In genomic region chr22:31626427-31627150, GRCh38 we compare ENCODE assay signal across 9 cellular contexts. TPM values are rescaled to one million over a fixed set of nuclear protein-coding genes. Genes with fewer than 3 reads are reported as not detected.
DNase-seq lines count a peak whose midpoint lies in the region; ATAC-seq, FAIRE-seq and TF ChIP-seq lines count a peak whose summit lies in the region.
"Had no signal": no experiment of that assay in that cellular context is flagged by ENCODE, and none has a peak within 500 bp of the region (broad histone marks: within the 10 kb centered on the region; RNA-seq: fewer than 3 reads in every experiment).

No MANE protein-coding gene starts in this region.

- RAD21 ChIA-PET in GM12878 (lab: Charles Lee; ENCODE audit: unreplicated experiment) = no interaction called here

- H2AFZ ChIP-seq in mammary epithelial cell (ENCODE audit: low read depth, low read length) (no peak overlapping the region), GM12878 (ENCODE audit: control insufficient read depth, low read depth, low read length) (no peak overlapping the region)

- H3K9ac ChIP-seq in mammary epithelial cell (ENCODE audit: insufficient read depth, low read length) (no peak overlapping the region), GM12878 (ENCODE audit: control insufficient read depth, insufficient read depth, low read length) (no peak overlapping the region)

- intact Hi-C loops in breast epithelium (cut with DNase I; ENCODE audit: low total_unique reads) (no loop called here), mammary epithelial cell (cut with micrococcal nuclease) (no loop called here), GM12878 (cut with micrococcal nuclease; ENCODE audit: unreplicated experiment) (no loop called here)

- TF ChIP-seq CTCF in breast epithelium (IDR thresholded peaks at IDR 0.05) (no peak), mammary epithelial cell (conservative IDR thresholded peaks at IDR 0.05 in 1 of 2, IDR thresholded peaks at IDR 0.05 in 1 of 2; ENCODE audit: extremely low read depth in 1 of 2, insufficient read depth in 1 of 2, low read depth in 1 of 2, low read length in 2 of 2) (no peak), GM12878 (IDR thresholded peaks at IDR 0.05 in 2 of 3, conservative IDR thresholded peaks at IDR 0.05 in 1 of 3; ENCODE audit: control insufficient read depth in 2 of 3, extremely low read depth in 1 of 3, insufficient read depth in 1 of 3, low read depth in 3 of 3, low read length in 3 of 3) (no peak), type B pancreatic cell (conservative IDR thresholded peaks at IDR 0.05) (no peak)

- H3K4me1 Mint-ChIP-seq in memory B cell (peaks cover 39% of the 10 kb centered on the region), type B pancreatic cell (ENCODE audit: unreplicated experiment) (peaks cover 33% of the 10 kb centered on the region)

- DNase-seq in breast epithelium (ENCODE audit: low spot score in 2 of 2) = no peak
- DNase-seq in mammary epithelial cell = no peak
- DNase-seq in GM12878 (ENCODE audit: low read depth, low spot score) = no peak
- no peak for DNase-seq in memory B cell (ENCODE audit: low spot score in 2 of 2)
- no peak for DNase-seq in type B pancreatic cell (ENCODE audit: extremely low spot score, unreplicated experiment)
- DNase-seq in iPS-NIHi11 (ENCODE audit: low spot score) = no peak
- DNase-seq: SIG-M5 had no signal

- dilution Hi-C loops in mammary epithelial cell (cut with HindIII; ENCODE audit: low sequenced_read_pairs) = no loop called here

- no peaks in the 10 kb centered on the region for H3K36me3 ChIP-seq in breast epithelium
- H3K36me3 ChIP-seq in mammary epithelial cell (ENCODE audit: insufficient read depth, low read length) = peaks cover 7% of the 10 kb centered on the region
- H3K36me3 ChIP-seq in GM12878 (ENCODE audit: control insufficient read depth in 2 of 2, insufficient read depth in 2 of 2, low read length in 1 of 2) = peaks cover 15 to 58% of the 10 kb centered on the region in 2 experiments

- peaks cover 8 to 12% of the 10 kb centered on the region in 2 donors for H3K4me1 ChIP-seq in breast epithelium
- peaks cover 24% of the 10 kb centered on the region for H3K4me1 ChIP-seq in mammary epithelial cell (ENCODE audit: insufficient read depth, low read length)
- peaks cover 13% of the 10 kb centered on the region for H3K4me1 ChIP-seq in GM12878 (ENCODE audit: control insufficient read depth, insufficient read depth, low read length)

- in situ Hi-C loops in mammary epithelial cell (cut with MboI; ENCODE audit: low sequenced_read_pairs in 2 of 2) (no loop called here), GM12878 (cut with MboI) (no loop called here)

- H3K27me3 ChIP-seq in breast epithelium (no peaks in the 10 kb centered on the region), mammary epithelial cell (ENCODE audit: insufficient read depth, low read length) (no peaks in the 10 kb centered on the region), GM12878 (replicated peaks in 1 of 2; ENCODE audit: control insufficient read depth in 2 of 2, insufficient read depth in 2 of 2, low read length in 1 of 2) (no peaks in the 10 kb centered on the region)

- H3K4me3 Mint-ChIP-seq in memory B cell (no peak overlapping the region), type B pancreatic cell (peak overlapping the region; percentile 11)

- H3K36me3 Mint-ChIP-seq in memory B cell (peaks cover 2% of the 10 kb centered on the region), type B pancreatic cell (no peaks in the 10 kb centered on the region)

- no peak overlapping the region for H3K4me2 ChIP-seq in mammary epithelial cell (ENCODE audit: insufficient read depth, low read depth, low read length)
- H3K4me2 ChIP-seq in GM12878 (ENCODE audit: control insufficient read depth, insufficient read depth) = no peak overlapping the region

- POLR2A ChIA-PET in GM12878 (lab: Charles Lee) = no interaction called here

- peak overlapping the region; percentile 57 to 94 for H3K27ac ChIP-seq in breast epithelium
- no peak overlapping the region for H3K27ac ChIP-seq in mammary epithelial cell (ENCODE audit: insufficient read depth, low read depth, low read length)
- H3K27ac ChIP-seq in GM12878 (ENCODE audit: control insufficient read depth, insufficient read depth) = no peak overlapping the region

- no peak for ATAC-seq in GM12878
- ATAC-seq in memory B cell (ENCODE audit: low read depth) = no peak
- ATAC-seq in HG02938 (IDR thresholded peaks at IDR 0.05; ENCODE audit: unreplicated experiment) = no peak
- ATAC-seq in GM19397 (IDR thresholded peaks at IDR 0.05; ENCODE audit: unreplicated experiment) = no peak

- peak overlapping the region in 1 of 3 donors; percentile 52 for H3K4me3 ChIP-seq in breast epithelium
- no peak overlapping the region for H3K4me3 ChIP-seq in mammary epithelial cell (replicated peaks in 1 of 3; ENCODE audit: insufficient read depth in 1 of 3, low read depth in 2 of 3, low read length in 3 of 3)
- H3K4me3 ChIP-seq in GM12878 = no peak overlapping the region

- BruUV-seq in mammary epithelial cell (replicated peaks; lab: Mats Ljungman, UMichigan) (no TSS peak), GM12878 (replicated peaks; lab: Mats Ljungman, UMichigan) (no TSS peak)

- SMC1A ChIA-PET in GM12878 (lab: Charles Lee; ENCODE audit: uncharacterized antibody, unreplicated experiment) = no interaction called here

- H3K9me3 Mint-ChIP-seq in memory B cell (no peaks in the 10 kb centered on the region), type B pancreatic cell (no peaks in the 10 kb centered on the region)

- no peak for FAIRE-seq in GM12878 (lab: Jason Lieb, UNC)

- no peak for TF ChIP-seq EP300 in GM12878 (IDR thresholded peaks at IDR 0.05; ENCODE audit: borderline replicate concordance in 1 of 2, control insufficient read depth in 1 of 2, low read depth in 2 of 2, low read length in 2 of 2)

- H3K27ac Mint-ChIP-seq in memory B cell (peak overlapping the region; percentile 78), type B pancreatic cell (peak overlapping the region; percentile 58)

- TF ChIP-seq POLR2A in breast epithelium (IDR thresholded peaks at IDR 0.05) = no peak
- TF ChIP-seq POLR2A in GM12878 (IDR thresholded peaks at IDR 0.05; ENCODE audit: low read depth, low read length) = no peak

- CTCF ChIA-PET in mammary epithelial cell (lab: Charles Lee; ENCODE audit: low non-redundant PET) (interaction anchor here (0.5 kb wide), 1 partner anchor 343 kb away, joined by 3 read pairs; no protein-coding TSS in a partner anchor), GM12878 (lab: Yijun Ruan, JAX) (no interaction called here)

- TF ChIP-seq RAD21 in GM12878 (IDR thresholded peaks at IDR 0.05; ENCODE audit: insufficient read depth, low read depth, low read length) = no peak

- 78% methylated on average over 14 of the region's 15 CpGs for WGBS in mammary epithelial cell (ENCODE audit: low coverage, missing lambda C conversion rate)
- WGBS in GM12878 (ENCODE audit: insufficient coverage, insufficient replicate concordance, low lambda C conversion rate, missing lambda C conversion rate) = 83% methylated on average over 15 of the region's 15 CpGs

- H3K9me3 ChIP-seq in breast epithelium = no peaks in the 10 kb centered on the region
- H3K9me3 ChIP-seq in mammary epithelial cell (replicated peaks; ENCODE audit: insufficient read depth, low read length) = no peaks in the 10 kb centered on the region
- H3K9me3 ChIP-seq in GM12878 (replicated peaks; ENCODE audit: control insufficient read depth, insufficient read depth, low read length) = no peaks in the 10 kb centered on the region

- H4K20me1 ChIP-seq in mammary epithelial cell (ENCODE audit: insufficient read depth, low read length) (peaks cover 3% of the 10 kb centered on the region), GM12878 (ENCODE audit: control insufficient read depth, insufficient read depth) (peaks cover 19% of the 10 kb centered on the region)

- H3K79me2 ChIP-seq in mammary epithelial cell (ENCODE audit: insufficient read depth, low read length) (peaks cover 100% of the 10 kb centered on the region), GM12878 (ENCODE audit: control insufficient read depth, insufficient read depth, low read length) (peaks cover 64% of the 10 kb centered on the region)

- H3K27me3 Mint-ChIP-seq in memory B cell (no peaks in the 10 kb centered on the region), type B pancreatic cell (no peaks in the 10 kb centered on the region)

TF ChIP-seq in GM12878, 131 proteins besides CTCF, POLR2A, EP300 and RAD21:
- TF ChIP-seq PAX5 (IDR thresholded peaks at IDR 0.05; ENCODE audit: borderline replicate concordance, low read depth, low read length) = peak; percentile 58; the same call in 1 of the 2 replicates
- no peak for TF ChIP-seq BRCA1 (IDR thresholded peaks at IDR 0.05; ENCODE audit: low read depth, low read length)
TF ChIP-seq in GM12878: peak in this region for 1.

RNA-seq across cellular contexts. Expression of gene PISD, which starts 35.4 kb away (rescaled TPM):
- total RNA-seq in breast epithelium = 10 to 100 TPM; 49.6 to 58.7 (median 57.0) TPM
- 10 to 100 TPM; 53.7 to 67.8 TPM for total RNA-seq in mammary epithelial cell
- 31.7 TPM for polyA plus RNA-seq in mammary epithelial cell
- polyA minus RNA-seq in mammary epithelial cell = 32.4 TPM
- 75.1 and 77.2 TPM in 2 replicates for total RNA-seq in GM12878 (2013; cell fraction: nucleolus; rRNA removed)
- 41.3 and 44.7 TPM in 2 replicates for total RNA-seq in GM12878 (2014; rRNA removed)
- 24.2 and 25.8 TPM in 2 replicates for total RNA-seq in GM12878 (2014; rRNA removed; fragmentation: Illumina TruSeq; extraction: Trizol)
- total RNA-seq in GM12878 (2021) = 62.7 and 63.4 TPM in 2 replicates
- polyA plus RNA-seq in GM12878 (2011; ENCODE audit: low read depth) = 18.1 TPM
- 22.5 and 46.8 TPM in 2 replicates for polyA plus RNA-seq in GM12878 (2011; rRNA removed)
- polyA plus RNA-seq in GM12878 (2011; cell fraction: cytosol; rRNA removed) = 66.2 and 74.7 TPM in 2 replicates
- polyA plus RNA-seq in GM12878 (2011; cell fraction: nucleus; rRNA removed) = 157 and 166 TPM in 2 replicates
- 34.4 and 39.1 TPM in 2 replicates for polyA plus RNA-seq in GM12878 (2012)
- 24.5 and 36.9 TPM in 2 replicates for polyA plus RNA-seq in GM12878 (2014; fragmentation: Illumina TruSeq; extraction: Trizol)
- 10 to 100 TPM; 31.1 to 44.9 TPM for polyA plus RNA-seq in GM12878 (2014; fragmentation: Nextera tagmentation; extraction: Ambion mirVana)
- 49.1 and 51.4 TPM in 2 replicates for polyA plus RNA-seq in GM12878 (2014; rRNA removed)
- 10 to 100 TPM; 48.3 to 54.9 TPM for polyA plus RNA-seq in GM12878 (2016; fragmentation: Nextera tagmentation; extraction: Ambion mirVana)
- polyA minus RNA-seq in GM12878 (2011; rRNA and poly(A)+ RNA removed) = 28.3 and 51.8 TPM in 2 replicates
- 19.8 and 21.5 TPM in 2 replicates for polyA minus RNA-seq in GM12878 (2011; cell fraction: cytosol; rRNA and poly(A)+ RNA removed)
- polyA minus RNA-seq in GM12878 (2011; cell fraction: nucleus; rRNA and poly(A)+ RNA removed) = 24.8 and 28.7 TPM in 2 replicates
- total RNA-seq in type B pancreatic cell (ENCODE audit: low replicate concordance) = 39.5 and 47.6 TPM in 2 replicates

Comparison
In these comparisons a context has a peak if more than half of its experiments do, and no peak if none do; other contexts are left out.
1. H3K27ac ChIP-seq: peak in breast epithelium (2 of 2); none in mammary epithelial cell (single experiment) and GM12878 (single experiment).